8 cellular contexts compared by ENCODE assay signal in genomic region chr20:34825530-34826362, GRCh38. TPM values are rescaled to one million over a fixed set of nuclear protein-coding genes. Genes with fewer than 3 reads are reported as not detected.
DNase-seq lines count a peak whose midpoint lies in the region; ATAC-seq and TF ChIP-seq lines count a peak whose summit lies in the region.

Gene NCOA6, minus strand, starts transcription at chr20:34825651. Its CDS starts 43,296 bp downstream, at chr20:34782355.

- peaks cover 13% of the 10 kb centered on the region for H3K27me3 Mint-ChIP-seq in activated CD4-positive, alpha-beta T cell treated with anti-CD3 and anti-CD28 coated beads, Interleukin-2, amount 10 ng/mL, durations not matched to agents 7 days and 5 days

- peak within 1 kb of the TSS; percentile 88 for H3K27ac Mint-ChIP-seq in activated CD4-positive, alpha-beta T cell treated with anti-CD3 and anti-CD28 coated beads, Interleukin-2, amount 10 ng/mL, durations not matched to agents 7 days and 5 days

- no peaks in the 10 kb centered on the region for H3K9me3 Mint-ChIP-seq in activated CD4-positive, alpha-beta T cell treated with anti-CD3 and anti-CD28 coated beads, Interleukin-2, amount 10 ng/mL, durations not matched to agents 7 days and 5 days

- peak within 1 kb of the TSS; percentile 83 for H3K4me3 ChIP-seq in coronary artery

- peaks cover 37% of the 10 kb centered on the region for H3K4me1 Mint-ChIP-seq in activated CD4-positive, alpha-beta T cell treated with anti-CD3 and anti-CD28 coated beads, Interleukin-2, amount 10 ng/mL, durations not matched to agents 7 days and 5 days

- peak within 1 kb of the TSS; percentile 89 to 98 for H3K27ac ChIP-seq in coronary artery

- DNase-seq in AG08396 (ENCODE audit: low spot score) (peak; percentile 95), NCI-H524 (lab: John Stamatoyannopoulos, UW) (peak; percentile 61 to 82), coronary artery (ENCODE audit: low spot score) (peak; percentile 90), left lobe of liver (ENCODE audit: low spot score) (peak; percentile 90)
- peak; percentile 83 for DNase-seq in activated CD4-positive, alpha-beta T cell treated with anti-CD3 and anti-CD28 coated beads, Interleukin-2, amount 10 ng/mL, durations not matched to agents 7 days and 5 days
- peak; percentile 88 for DNase-seq in stimulated activated CD4-positive, alpha-beta T cell treated with anti-CD3 and anti-CD28 coated beads, Interleukin-2, amount 100 ng/mL, for 24 hours

- TF ChIP-seq CTCF in coronary artery (IDR thresholded peaks at IDR 0.05), result no peak

- peak; percentile 60 for ATAC-seq in GM19035 (IDR thresholded peaks at IDR 0.05; ENCODE audit: unreplicated experiment)
- peak; percentile 70 for ATAC-seq in HG03432 (IDR thresholded peaks at IDR 0.05; ENCODE audit: unreplicated experiment)
- peak; percentile 81 for ATAC-seq in left lobe of liver

- peak within 1 kb of the TSS; percentile 88 for H3K4me3 Mint-ChIP-seq in activated CD4-positive, alpha-beta T cell treated with anti-CD3 and anti-CD28 coated beads, Interleukin-2, amount 10 ng/mL, durations not matched to agents 7 days and 5 days

- POLR2A ChIA-PET in activated CD4-positive, alpha-beta T cell treated with anti-CD3 and anti-CD28 coated beads, Interleukin-2, amount 10 ng/mL, durations not matched to agents 7 days and 5 days (lab: Charles Lee), result interaction anchor here (0.5 to 1.0 kb wide), 2 partner anchors 200 to 452 kb away, joined by 3 read pairs; partner anchors contain the start of gene MMP24OS

- peaks cover 8% of the 10 kb centered on the region for H3K36me3 Mint-ChIP-seq in activated CD4-positive, alpha-beta T cell treated with anti-CD3 and anti-CD28 coated beads, Interleukin-2, amount 10 ng/mL, durations not matched to agents 7 days and 5 days (ENCODE audit: low read depth)

- CTCF ChIA-PET in activated CD4-positive, alpha-beta T cell treated with anti-CD3 and anti-CD28 coated beads, Interleukin-2, amount 10 ng/mL, durations not matched to agents 7 days and 5 days (lab: Charles Lee), result interaction anchor here (0.6 to 1.9 kb wide), 3 partner anchors 8 to 13 kb away, joined by 3 to 5 read pairs (median 3); no protein-coding TSS in a partner anchor

RNA-seq across cellular contexts. Expression of gene NCOA6, which starts in this region (rescaled TPM):
- 10 to 100 TPM; 32.3 to 35.0 TPM for total RNA-seq in activated CD4-positive, alpha-beta T cell treated with anti-CD3 and anti-CD28 coated beads, Interleukin-2, amount 10 ng/mL, durations not matched to agents 7 days and 5 days
- total RNA-seq in left lobe of liver, result 9.4 TPM

Comparison
In these comparisons a context has a peak if more than half of its experiments do, and no peak if none do; other contexts are left out.
1. Peak in every context shown above with its lines: DNase-seq, ATAC-seq, H3K4me3 ChIP-seq and H3K27ac ChIP-seq.